In the genomic region with DNA sequence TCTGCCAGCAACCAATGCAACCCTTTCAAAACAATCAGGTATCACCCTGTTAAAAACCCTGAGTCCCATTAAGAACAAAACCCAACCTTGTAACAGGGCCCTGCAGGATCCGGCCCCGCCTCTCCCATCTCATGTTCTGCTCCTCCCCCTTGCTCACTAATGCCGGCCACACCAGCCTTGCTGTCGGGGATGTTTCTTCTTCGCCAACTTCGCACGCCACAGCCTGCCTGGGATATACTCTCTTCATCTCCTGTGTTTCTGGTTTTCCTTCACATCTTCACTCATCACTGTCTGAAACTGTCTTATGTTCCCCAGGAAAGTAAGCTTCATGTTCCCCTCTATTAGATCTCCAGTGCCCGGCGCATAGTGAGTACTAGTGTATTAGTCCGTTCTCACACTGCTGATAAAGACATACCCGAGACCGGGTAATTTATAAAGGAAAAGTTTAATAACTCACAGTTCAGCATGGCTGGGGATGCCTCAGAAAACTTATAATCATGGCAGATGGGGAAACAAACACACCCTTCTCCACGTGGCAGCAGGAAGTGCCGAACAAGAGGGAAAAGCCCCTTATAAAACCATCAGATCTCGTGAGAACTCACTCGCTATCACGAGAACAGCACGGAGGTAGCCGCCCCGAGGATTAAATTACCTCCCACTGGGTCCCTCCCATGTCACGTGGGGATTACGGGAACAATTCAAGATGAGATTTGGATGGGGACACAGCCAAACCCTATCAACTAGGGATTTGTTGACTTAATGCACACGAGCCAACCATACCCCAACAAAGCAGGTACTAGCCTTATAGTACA, we compare ENCODE assay signal across 8 cellular contexts. TPM values are rescaled to one million over a fixed set of nuclear protein-coding genes. Genes with fewer than 3 reads are reported as not detected.
DNase-seq lines count a peak whose midpoint lies in the region; ATAC-seq and TF ChIP-seq lines count a peak whose summit lies in the region.

No MANE protein-coding gene starts in this region.

- peaks cover 31% of the 10 kb centered on the region for H3K4me1 ChIP-seq in mucosa of stomach (ENCODE audit: control insufficient read depth, insufficient read depth, low read length)
- H3K4me1 ChIP-seq in transverse colon: peaks cover 8 to 37% (median 27%) of the 10 kb centered on the region in 4 donors

- TF ChIP-seq EP300 in transverse colon (IDR thresholded peaks at IDR 0.05; ENCODE audit: low read depth): no peak

- ATAC-seq in GM21825 (IDR thresholded peaks at IDR 0.05; ENCODE audit: unreplicated experiment) (no peak), HG02981 (IDR thresholded peaks at IDR 0.05; ENCODE audit: unreplicated experiment) (no peak)

- H3K9me3 ChIP-seq in mucosa of stomach (ENCODE audit: control insufficient read depth, low read length) (no peaks in the 10 kb centered on the region), transverse colon (no peaks in the 10 kb centered on the region)

- intact Hi-C loops in transverse colon (cut with DNase I; ENCODE audit: low total_unique reads): no loop called here

- WGBS in transverse colon (ENCODE audit: low coverage in 1 of 2), 2 donors: 35 to 68% methylated on average over 7 to 23 of the region's 23 CpGs

- peak overlapping the region; percentile 65 for H3K4me3 ChIP-seq in AG10803 (ENCODE audit: low read length)
- H3K4me3 ChIP-seq in mucosa of stomach (ENCODE audit: low read length): no peak overlapping the region
- peak overlapping the region in 1 of 4 donors; percentile 15 for H3K4me3 ChIP-seq in transverse colon

- DNase-seq in AG10803 (ENCODE audit: low read depth) (peak; percentile 68), NCI-H748 treated with DMSO at 0.1 percent for 48 hours (lab: John Stamatoyannopoulos, UW) (peak; percentile 64), epithelial cell of prostate (ENCODE audit: low read depth, low spot score) (no peak), transverse colon (no peak), midbrain (lab: John Stamatoyannopoulos, UW) (no peak)

- no peak for TF ChIP-seq POLR2A in transverse colon (IDR thresholded peaks at IDR 0.05)

- in situ Hi-C loops in transverse colon (cut with MboI; ENCODE audit: low pct_ligation_motif_present in 1 of 4, low pct_unique_long_range_greater_than_20kb in 1 of 4, low sequenced_read_pairs in 3 of 4): loop anchor here in 2 of 4 donors (10.0 to 25.0 kb wide), 2 partner anchors 159 to 172 kb away; a partner anchor contains a TSS

- TF ChIP-seq CTCF in AG10803 (conservative IDR thresholded peaks at IDR 0.05; ENCODE audit: low read length): no peak
- no peak for TF ChIP-seq CTCF in transverse colon (IDR thresholded peaks at IDR 0.05)

- no peaks in the 10 kb centered on the region for H3K27me3 ChIP-seq in mucosa of stomach (ENCODE audit: control insufficient read depth, insufficient read depth, low read length)
- no peaks in the 10 kb centered on the region for H3K27me3 ChIP-seq in transverse colon

- H3K27ac ChIP-seq in epithelial cell of prostate: peak overlapping the region; percentile 70
- peak overlapping the region in 2 of 4 donors; percentile 56 to 62 for H3K27ac ChIP-seq in transverse colon

- H3K9ac ChIP-seq in mucosa of stomach (ENCODE audit: low read length): peak overlapping the region; percentile 40

- H3K36me3 ChIP-seq in mucosa of stomach (ENCODE audit: control insufficient read depth, insufficient read depth, low read length): no peaks in the 10 kb centered on the region
- H3K36me3 ChIP-seq in transverse colon: peaks cover 0 to 13% (median 0%) of the 10 kb centered on the region in 4 donors

RNA-seq across cellular contexts. Expression of a gene that starts 5.1 kb away (rescaled TPM):
- total RNA-seq in transverse colon: 10 to 100 TPM; 12.4 to 26.7 (median 18.3) TPM

RNA-seq across cellular contexts. Expression of a gene that starts 25.3 kb away (rescaled TPM):
- 10 to 100 TPM in 3 of 4 donors, 1 to 10 TPM in 1; 8.2 to 33.5 (median 15.2) TPM for total RNA-seq in transverse colon

RNA-seq across cellular contexts. Expression of a gene that starts 32.9 kb away (rescaled TPM):
- under 1 TPM in 2 of 4 donors, not detected in 2; 0.14 to 0.48 TPM for total RNA-seq in transverse colon

Comparison
In these comparisons a context has a peak if more than half of its experiments do, and no peak if none do; other contexts are left out.
1. DNase-seq: peak in AG10803 (single experiment) and NCI-H748 treated with DMSO at 0.1 percent for 48 hours (single experiment); none in epithelial cell of prostate (single experiment), transverse colon (single experiment) and midbrain (single experiment).